In the genomic region with DNA sequence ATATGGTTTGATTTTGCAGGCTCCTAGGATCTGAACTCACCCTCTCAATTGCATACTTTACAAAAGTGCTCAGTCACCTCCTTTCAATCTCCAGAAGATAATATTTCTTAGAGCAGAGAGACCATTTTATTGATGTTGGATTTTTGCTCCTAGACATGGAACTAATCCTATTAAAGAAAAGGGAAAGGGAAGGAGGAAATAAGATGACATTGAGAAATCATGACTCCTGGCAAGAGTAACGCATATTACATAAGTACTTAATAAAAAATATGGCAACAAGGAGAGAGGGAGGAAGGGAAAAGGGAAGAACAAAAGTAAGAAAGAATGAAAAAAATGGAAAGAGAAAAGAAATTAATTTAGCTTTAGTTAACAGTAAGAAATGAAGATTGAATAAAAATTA, we compare ENCODE assay signal across 14 cellular contexts.
DNase-seq lines count a peak whose midpoint lies in the region; ATAC-seq and TF ChIP-seq lines count a peak whose summit lies in the region.
"Had no signal": no experiment of that assay in that cellular context is flagged by ENCODE, and none has a peak within 500 bp of the region (broad histone marks: within the 10 kb centered on the region; RNA-seq: fewer than 3 reads in every experiment).

No MANE protein-coding gene starts in this region.

- intact Hi-C loops in sciatic nerve (cut with DNase I) = no loop called here

- peak; percentile 66 for ATAC-seq in sciatic nerve
- no peak for ATAC-seq in HG03520 (IDR thresholded peaks at IDR 0.05; ENCODE audit: unreplicated experiment)

- peak; percentile 13 for DNase-seq in NCI-H82 (lab: John Stamatoyannopoulos, UW)
- DNase-seq in NCI-H82 treated with DMSO at 0.1 percent for 48 hours (lab: John Stamatoyannopoulos, UW; ENCODE audit: unreplicated experiment) = no peak
- DNase-seq in NCI-H446 treated with DMSO at 0.1 percent for 48 hours (lab: John Stamatoyannopoulos, UW) = peak; percentile 35
- DNase-seq in epithelial cell of esophagus (ENCODE audit: low read depth) = peak; percentile 11
- no peak for DNase-seq in sciatic nerve (ENCODE audit: low spot score)
- DNase-seq in NCI-H2196 treated with DMSO at 0.1 percent for 48 hours (lab: John Stamatoyannopoulos, UW; ENCODE audit: unreplicated experiment) = no peak
- no peak for DNase-seq in foreskin fibroblast
- DNase-seq: ACHN; CD4-positive, CD25-positive, alpha-beta regulatory T cell; DMS 273 treated with DMSO at 0.1 percent for 48 hours; HCEC 1CT; HFFc6 had no signal

- H3K4me3 ChIP-seq in epithelial cell of esophagus (ENCODE audit: low read length) = no peak overlapping the region
- no peak overlapping the region for H3K4me3 ChIP-seq in foreskin fibroblast (ENCODE audit: low read depth in 1 of 2, low read length in 2 of 2)
- H3K4me3 ChIP-seq: BLaER1 treated with 17β-estradiol and CSF1 and Interleukin-3, amounts not matched to agents 10 nM and 100 nM had no signal

- TF ChIP-seq CTCF in epithelial cell of esophagus (IDR thresholded peaks at IDR 0.05; ENCODE audit: insufficient read depth, low read depth, low read length, missing control alignments) (no peak), foreskin fibroblast (IDR thresholded peaks at IDR 0.05; ENCODE audit: low read depth, low read length) (no peak)

Comparison
In these comparisons a context has a peak if more than half of its experiments do, and no peak if none do; other contexts are left out.
1. DNase-seq: peak in NCI-H82 (single experiment), NCI-H446 treated with DMSO at 0.1 percent for 48 hours (single experiment) and epithelial cell of esophagus (single experiment); none in NCI-H82 treated with DMSO at 0.1 percent for 48 hours (single experiment), sciatic nerve (single experiment), NCI-H2196 treated with DMSO at 0.1 percent for 48 hours (single experiment) and foreskin fibroblast (0 of 2).